8 cellular contexts compared by ENCODE assay signal in the genomic region with DNA sequence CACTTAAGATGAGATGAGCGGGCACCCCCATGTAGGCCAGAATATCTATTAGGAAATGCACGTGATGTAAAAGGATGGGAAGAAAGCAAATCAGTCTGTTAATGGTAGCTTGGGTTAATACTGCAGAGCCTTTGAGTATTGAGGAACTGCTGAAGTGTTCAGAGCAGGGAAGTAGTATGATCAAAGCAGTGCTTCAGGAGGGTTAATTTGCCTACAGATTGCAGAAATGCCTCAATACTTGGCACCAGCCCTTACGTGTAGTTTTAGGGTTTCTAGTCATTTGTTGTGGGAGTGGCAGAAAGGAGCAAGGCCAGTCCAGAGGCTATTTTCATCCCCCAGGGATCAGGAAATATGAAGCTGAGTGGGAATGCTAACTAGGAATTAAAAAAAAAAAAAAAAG. TPM values are rescaled to one million over a fixed set of nuclear protein-coding genes. Genes with fewer than 3 reads are reported as not detected.
DNase-seq lines count a peak whose midpoint lies in the region; ATAC-seq, FAIRE-seq and TF ChIP-seq lines count a peak whose summit lies in the region.

No MANE protein-coding gene starts in this region.

- TF ChIP-seq CTCF in K562 (IDR thresholded peaks at IDR 0.05 in 2 of 3, conservative IDR thresholded peaks at IDR 0.05 in 1 of 3; ENCODE audit: insufficient read depth in 2 of 3, low read depth in 1 of 3, low read length in 3 of 3): no peak
- TF ChIP-seq CTCF in transverse colon (IDR thresholded peaks at IDR 0.05): no peak
- no peak for TF ChIP-seq CTCF in MM.1S (IDR thresholded peaks at IDR 0.05; ENCODE audit: low read length)

- H4K20me1 ChIP-seq in K562 (replicated peaks; ENCODE audit: control insufficient read depth, insufficient read depth, low read length) (no peaks in the 10 kb centered on the region), MM.1S (ENCODE audit: insufficient read depth, low read length) (peaks cover 6% of the 10 kb centered on the region; the same call in 1 of the 2 replicates)

- ATAC-seq in GM19351 (IDR thresholded peaks at IDR 0.05; ENCODE audit: unreplicated experiment): peak; percentile 81
- ATAC-seq in HG03108 (IDR thresholded peaks at IDR 0.05; ENCODE audit: unreplicated experiment): peak; percentile 83
- peak; percentile 25 for ATAC-seq in K562

- H2AFZ ChIP-seq in K562 (ENCODE audit: low read depth, low read length) (no peak overlapping the region), MM.1S (ENCODE audit: low read length) (no peak overlapping the region)

- no peak for FAIRE-seq in K562 (lab: Jason Lieb, UNC)

- no peaks in the 10 kb centered on the region for H3K9me3 ChIP-seq in K562 (replicated peaks; ENCODE audit: control insufficient read depth, insufficient read depth, low read depth, low read length)
- H3K9me3 ChIP-seq in transverse colon: no peaks in the 10 kb centered on the region
- H3K9me3 ChIP-seq in MM.1S (replicated peaks; ENCODE audit: insufficient read depth, low read length): no peaks in the 10 kb centered on the region

- no peaks in the 10 kb centered on the region for H3K9me1 ChIP-seq in K562 (ENCODE audit: control insufficient read depth, insufficient read depth, low read length)

- H3K27ac ChIP-seq in K562 (ENCODE audit: extremely low read depth, low read depth, low read length): peak overlapping the region; percentile 21; the same call in 1 of the 3 replicates
- no peak overlapping the region for H3K27ac ChIP-seq in transverse colon
- no peak overlapping the region for H3K27ac ChIP-seq in MM.1S (ENCODE audit: low read length)

- H3K9ac ChIP-seq in K562 (ENCODE audit: insufficient read depth in 1 of 2, low read depth in 2 of 2, low read length in 2 of 2) (no peak overlapping the region), MM.1S (ENCODE audit: low read length) (no peak overlapping the region)

- H3K4me2 ChIP-seq in K562 (ENCODE audit: insufficient read depth, low read length) (no peak overlapping the region), MM.1S (ENCODE audit: low read depth, low read length) (no peak overlapping the region)

- DNase-seq in CD1c-positive myeloid dendritic cell (ENCODE audit: extremely low spot score) (peak; percentile 29), K562 (ENCODE audit: extremely low read depth in 1 of 4, low spot score in 3 of 4) (no peak), NCI-H774 (lab: John Stamatoyannopoulos, UW) (no peak), epidermal melanocyte (ENCODE audit: insufficient read length, low spot score) (no peak), transverse colon (no peak), MM.1S (no peak)

- 69% methylated on average over 3 of the region's 3 CpGs for WGBS in K562 (ENCODE audit: insufficient coverage, low coverage, missing lambda C conversion rate)
- WGBS in transverse colon (ENCODE audit: low coverage in 1 of 2), 2 donors: 33 to 49% methylated on average over 2 to 3 of the region's 3 CpGs

- POLR2A ChIA-PET in K562 (lab: Yijun Ruan, JAX): no interaction called here

- TF ChIP-seq RAD21 in K562 (CRISPR knock-in tag; conservative IDR thresholded peaks at IDR 0.05 in 1 of 2, IDR thresholded peaks at IDR 0.05 in 1 of 2): no peak

- H3K4me3 ChIP-seq in K562 (no peak overlapping the region), transverse colon (no peak overlapping the region), MM.1S (ENCODE audit: low read length) (no peak overlapping the region)

- H3K27me3 ChIP-seq in K562 (ENCODE audit: control insufficient read depth in 2 of 2, insufficient read depth in 2 of 2, low read length in 2 of 2): no peaks in the 10 kb centered on the region
- H3K27me3 ChIP-seq in transverse colon: no peaks in the 10 kb centered on the region
- no peaks in the 10 kb centered on the region for H3K27me3 ChIP-seq in MM.1S (replicated peaks; ENCODE audit: insufficient read depth, low read length)

- H3K4me1 ChIP-seq in K562 (replicated peaks in 1 of 2; ENCODE audit: control insufficient read depth in 2 of 2, insufficient read depth in 2 of 2, low read length in 2 of 2): peaks cover 0 to 7% of the 10 kb centered on the region in 2 experiments; a peak in 3 of 5 replicates
- peaks cover 22 to 59% (median 34%) of the 10 kb centered on the region in 4 donors for H3K4me1 ChIP-seq in transverse colon
- no peaks in the 10 kb centered on the region for H3K4me1 ChIP-seq in MM.1S (ENCODE audit: low read length)

- in situ Hi-C loops in K562 (cut with MboI) (no loop called here), transverse colon (cut with MboI; ENCODE audit: low pct_ligation_motif_present in 1 of 4, low pct_unique_long_range_greater_than_20kb in 1 of 4, low sequenced_read_pairs in 3 of 4) (no loop called here)

- no TSS peak for BruUV-seq in K562 (replicated peaks; lab: Mats Ljungman, UMichigan)

- H3F3A ChIP-seq in MM.1S (ENCODE audit: insufficient read depth, low read length): no peaks in the 10 kb centered on the region

- TF ChIP-seq EP300 in K562 (IDR thresholded peaks at IDR 0.05; ENCODE audit: low read length): no peak
- no peak for TF ChIP-seq EP300 in transverse colon (IDR thresholded peaks at IDR 0.05; ENCODE audit: low read depth)

- H3K79me2 ChIP-seq in K562 (ENCODE audit: control insufficient read depth, insufficient read depth, low read length): peaks cover 81% of the 10 kb centered on the region
- H3K79me2 ChIP-seq in MM.1S (ENCODE audit: low read length): peaks cover 94% of the 10 kb centered on the region

- TF ChIP-seq POLR2A in K562 (conservative IDR thresholded peaks at IDR 0.05) (no peak), transverse colon (IDR thresholded peaks at IDR 0.05) (no peak)

- intact Hi-C loops in K562 (cut with micrococcal nuclease) (no loop called here), transverse colon (cut with DNase I; ENCODE audit: low total_unique reads) (no loop called here)

- CTCF ChIA-PET in K562 (lab: Yijun Ruan, JAX; ENCODE audit: low intra/inter-chr PET ratio): no interaction called here

- peaks cover 34% of the 10 kb centered on the region for H3K36me3 ChIP-seq in K562 (ENCODE audit: control insufficient read depth, insufficient read depth, low read length)
- H3K36me3 ChIP-seq in transverse colon: no peaks in the 10 kb centered on the region
- 0 out of 2 replicates have a peak, but pooled peaks cover 3% of the 10 kb centered on the region for H3K36me3 ChIP-seq in MM.1S (replicated peaks; ENCODE audit: insufficient read depth, low read length)

- H3K9me2 ChIP-seq in MM.1S (replicated peaks; ENCODE audit: insufficient read depth, low read length): no peaks in the 10 kb centered on the region

TF ChIP-seq in K562, 482 proteins besides CTCF, POLR2A, EP300 and RAD21 (continues in another document):
- TF ChIP-seq E4F1 (CRISPR knock-in tag; IDR thresholded peaks at IDR 0.05; ENCODE audit: borderline replicate concordance): no peak
- no peak for TF ChIP-seq CAMTA2 (CRISPR knock-in tag; conservative IDR thresholded peaks at IDR 0.05)
- TF ChIP-seq BCL6 (CRISPR knock-in tag; IDR thresholded peaks at IDR 0.05): no peak
- TF ChIP-seq FUS (optimal IDR thresholded peaks at IDR 0.05; ENCODE audit: low read depth, low read length): no peak
- TF ChIP-seq HNRNPK (IDR thresholded peaks at IDR 0.05; ENCODE audit: low read depth, low read length, poor library complexity, severe bottlenecking): no peak
- no peak for TF ChIP-seq FOXO4 (CRISPR knock-in tag; IDR thresholded peaks at IDR 0.05)

RNA-seq across cellular contexts. Expression of gene ZFX, which starts 19.7 kb away (rescaled TPM):
- total RNA-seq in K562 (2011; cell fraction: chromatin; rRNA removed; ENCODE audit: low replicate concordance): 40.4 and 55.0 TPM in 2 replicates
- 17.5 and 22.0 TPM in 2 replicates for total RNA-seq in K562 (2011; cell fraction: nucleolus; rRNA removed)
- 25.4 and 31.0 TPM in 2 replicates for total RNA-seq in K562 (2011; cell fraction: nucleoplasm; rRNA removed)
- 11.4 and 12.0 TPM in 2 replicates for total RNA-seq in K562 (2014; rRNA removed)
- total RNA-seq in K562 (2014; rRNA removed; fragmentation: Illumina TruSeq; extraction: Trizol): 20.2 and 24.8 TPM in 2 replicates
- 20.3 and 23.1 TPM in 2 replicates for total RNA-seq in K562 (2015; rRNA removed; fragmentation: Illumina TruSeq; extraction: Trizol)
- 24.0 and 25.2 TPM in 2 replicates for total RNA-seq in K562 (2021)
- 13.6 and 13.7 TPM in 2 replicates for polyA plus RNA-seq in K562 (2011; rRNA removed)
- polyA plus RNA-seq in K562 (2011; cell fraction: cytosol; rRNA removed): 2.8 and 6.1 TPM in 2 replicates
- polyA plus RNA-seq in K562 (2011; cell fraction: nucleus; rRNA removed): 11.4 and 13.8 TPM in 2 replicates
- polyA plus RNA-seq in K562 (2012): 6.3 and 8.7 TPM in 2 replicates
- 7.7 and 8.4 TPM in 2 replicates for polyA plus RNA-seq in K562 (2014; fragmentation: Illumina TruSeq; extraction: Trizol)
- polyA plus RNA-seq in K562 (2014; fragmentation: Nextera tagmentation; extraction: Ambion mirVana): 1 to 10 TPM; 5.3 to 9.9 TPM
- 6.1 and 7.7 TPM in 2 replicates for polyA plus RNA-seq in K562 (2014; rRNA removed)
- polyA minus RNA-seq in K562 (2011; rRNA and poly(A)+ RNA removed): 88.2 and 103 TPM in 2 replicates
- polyA minus RNA-seq in K562 (2011; cell fraction: cytosol; rRNA and poly(A)+ RNA removed): 21.0 and 24.4 TPM in 2 replicates
- polyA minus RNA-seq in K562 (2011; cell fraction: nucleus; rRNA and poly(A)+ RNA removed): 15.1 and 21.5 TPM in 2 replicates
- total RNA-seq in transverse colon: 10 to 100 TPM; 33.7 to 50.5 (median 47.4) TPM

Comparison
In these comparisons a context has a peak if more than half of its experiments do, and no peak if none do; other contexts are left out.
1. ATAC-seq: peak in every context shown above with its lines; median percentile 83 in HG03108; 81 in GM19351; 25 in K562.